In the genomic region with DNA sequence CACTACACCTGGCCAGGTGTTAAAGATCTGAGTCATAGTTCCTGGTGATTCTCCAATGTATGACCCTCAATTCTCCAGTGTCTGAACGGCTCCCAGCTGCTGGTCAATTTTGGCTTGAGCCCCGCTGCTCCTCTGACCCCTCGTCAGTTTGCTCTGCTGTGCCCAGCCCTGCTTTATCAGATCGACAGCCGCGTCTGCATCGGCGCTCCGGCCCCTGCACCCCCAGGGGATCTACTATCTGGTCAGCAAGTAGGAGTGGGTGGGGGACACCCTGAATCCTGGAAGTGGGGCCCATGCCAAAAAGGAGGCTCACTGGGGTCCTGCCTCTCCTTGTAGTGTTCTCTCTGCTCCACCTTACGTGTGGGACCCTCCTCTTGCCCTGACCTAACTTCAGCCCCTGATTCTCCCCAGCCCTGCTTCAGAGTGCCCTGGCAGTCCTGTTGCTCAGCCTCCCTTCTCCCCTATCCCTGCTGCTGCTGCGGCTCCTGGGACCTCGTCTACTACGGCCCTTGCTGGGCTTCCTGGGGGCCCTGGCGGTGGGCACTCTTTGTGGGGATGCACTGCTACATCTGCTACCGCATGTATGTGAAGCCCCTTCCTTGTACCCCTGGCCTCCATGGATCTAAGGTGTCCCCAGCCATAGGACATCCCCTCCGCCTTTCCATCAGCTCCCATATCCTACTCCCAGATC, we compare ENCODE assay signal across 20 cellular contexts. TPM values are rescaled to one million over a fixed set of nuclear protein-coding genes. Genes with fewer than 3 reads are reported as not detected.
DNase-seq lines count a peak whose midpoint lies in the region; ATAC-seq, FAIRE-seq and TF ChIP-seq lines count a peak whose summit lies in the region.
"Had no signal": no experiment of that assay in that cellular context is flagged by ENCODE, and none has a peak within 500 bp of the region (broad histone marks: within the 10 kb centered on the region; RNA-seq: fewer than 3 reads in every experiment).

No MANE protein-coding gene starts in this region.

- peaks cover 18% of the 10 kb centered on the region for H3K4me1 Mint-ChIP-seq in Caco-2 (ENCODE audit: low read depth, unreplicated experiment)

- H3K4me3 ChIP-seq in Caco-2 (ENCODE audit: low read depth, low read length) (no peak overlapping the region), Karpas-422 (ENCODE audit: low read length) (no peak overlapping the region), pancreas (no peak overlapping the region), MM.1S (ENCODE audit: low read length) (no peak overlapping the region)

- intact Hi-C loops in Caco-2 (cut with micrococcal nuclease; ENCODE audit: unreplicated experiment) (no loop called here), pancreas (cut with DNase I) (no loop called here)

- H4K20me1 ChIP-seq in Karpas-422 (ENCODE audit: insufficient read depth, low read depth, low read length) (no peaks in the 10 kb centered on the region), MM.1S (ENCODE audit: insufficient read depth, low read length) (no peaks in the 10 kb centered on the region)

- ATAC-seq in pancreas, result peak in 1 of 4 donors; percentile 18
- ATAC-seq in HG03097 (IDR thresholded peaks at IDR 0.05; ENCODE audit: low FRiP score, unreplicated experiment), result no peak
- ATAC-seq: Panc1 had no signal

- WGBS in pancreas, 2 donors, result 42 to 51% methylated on average over 16 of the region's 16 CpGs

- H3K9me3 ChIP-seq in Caco-2 (no peaks in the 10 kb centered on the region), Karpas-422 (ENCODE audit: low read length) (no peaks in the 10 kb centered on the region), pancreas (no peaks in the 10 kb centered on the region), MM.1S (replicated peaks; ENCODE audit: insufficient read depth, low read length) (no peaks in the 10 kb centered on the region)

- H2AFZ ChIP-seq in Karpas-422 (ENCODE audit: low read length), result no peak overlapping the region
- no peak overlapping the region for H2AFZ ChIP-seq in MM.1S (ENCODE audit: low read length)

- H3K4me2 ChIP-seq in Karpas-422 (ENCODE audit: low read depth, low read length, poor library complexity, severe bottlenecking) (no peak overlapping the region), MM.1S (ENCODE audit: low read depth, low read length) (no peak overlapping the region)

- no peaks in the 10 kb centered on the region for H3K9me3 Mint-ChIP-seq in Caco-2 (ENCODE audit: unreplicated experiment)

- H3K36me3 ChIP-seq in Caco-2 (ENCODE audit: control insufficient read depth, insufficient read depth, low read length) (peaks cover 5% of the 10 kb centered on the region), Karpas-422 (ENCODE audit: insufficient read depth, low read length) (no peaks in the 10 kb centered on the region), pancreas (no peaks in the 10 kb centered on the region), MM.1S (replicated peaks; ENCODE audit: insufficient read depth, low read length) (no peaks in the 10 kb centered on the region)

- no peaks in the 10 kb centered on the region for H3K27me3 Mint-ChIP-seq in Caco-2 (ENCODE audit: insufficient read depth, unreplicated experiment)

- H3K27ac ChIP-seq in Karpas-422 (ENCODE audit: low read length) (no peak overlapping the region), pancreas (peak overlapping the region; percentile 22 to 51 (median 32)), MM.1S (ENCODE audit: low read length) (no peak overlapping the region)
- H3K27ac ChIP-seq: HL-60 had no signal

- peak overlapping the region; percentile 21 for H3K4me3 Mint-ChIP-seq in Caco-2 (ENCODE audit: unreplicated experiment)

- TF ChIP-seq CTCF in Caco-2 (IDR thresholded peaks at IDR 0.05; ENCODE audit: insufficient read depth in 1 of 2, low read depth in 1 of 2, low read length in 1 of 2, severe bottlenecking in 1 of 2, unreplicated experiment in 1 of 2) (no peak), pancreas (IDR thresholded peaks at IDR 0.05) (no peak), MM.1S (IDR thresholded peaks at IDR 0.05; ENCODE audit: low read length) (no peak)

- peaks cover 54% of the 10 kb centered on the region for H3K36me3 Mint-ChIP-seq in Caco-2 (ENCODE audit: insufficient read depth, unreplicated experiment)

- H3K9me2 ChIP-seq in Karpas-422 (replicated peaks; ENCODE audit: insufficient read depth, low read length) (no peaks in the 10 kb centered on the region), MM.1S (replicated peaks; ENCODE audit: insufficient read depth, low read length) (no peaks in the 10 kb centered on the region)

- H3K79me2 ChIP-seq in Karpas-422 (ENCODE audit: low read length) (no peaks in the 10 kb centered on the region), MM.1S (ENCODE audit: low read length) (no peaks in the 10 kb centered on the region)

- H3K27me3 ChIP-seq in Caco-2 (replicated peaks; ENCODE audit: control insufficient read depth, insufficient read depth, low read length), result no peaks in the 10 kb centered on the region
- no peaks in the 10 kb centered on the region for H3K27me3 ChIP-seq in Karpas-422 (ENCODE audit: low read length)
- no peaks in the 10 kb centered on the region for H3K27me3 ChIP-seq in pancreas
- no peaks in the 10 kb centered on the region for H3K27me3 ChIP-seq in MM.1S (replicated peaks; ENCODE audit: insufficient read depth, low read length)

- H3F3A ChIP-seq in MM.1S (ENCODE audit: insufficient read depth, low read length), result no peaks in the 10 kb centered on the region; the same call in 1 of the 2 replicates

- POLR2A ChIA-PET in Caco-2 (lab: Charles Lee), result no interaction called here

- CTCF ChIA-PET in Caco-2 (lab: Charles Lee), result interaction anchor here (0.6 kb wide), 1 partner anchor 58 kb away, joined by 3 read pairs; no protein-coding TSS in a partner anchor

- DNase-seq in Caco-2, result no peak
- peak; percentile 36 for DNase-seq in Karpas-422
- peak; percentile 37 to 59 for DNase-seq in erythroblast (lab: John Stamatoyannopoulos, UW)
- peak in 2 of 6 donors; percentile 59 to 61 for DNase-seq in pancreas
- DNase-seq in NCI-H82 treated with DMSO at 0.1 percent for 48 hours (lab: John Stamatoyannopoulos, UW; ENCODE audit: unreplicated experiment), result no peak
- no peak for DNase-seq in MM.1S
- DNase-seq: DMS153, KBM-7, NCI-H1105, NCI-H1694 treated with DMSO at 0.1 percent for 48 hours, NCI-H345, NCI-H748 treated with DMSO at 0.1 percent for 48 hours, SHP77 treated with DMSO at 0.1 percent for 48 hours had no signal

- TF ChIP-seq POLR2A in erythroblast (IDR thresholded peaks at IDR 0.05; ENCODE audit: low read length), result no peak

- peak overlapping the region; percentile 50 for H3K27ac Mint-ChIP-seq in Caco-2 (ENCODE audit: unreplicated experiment)

- H3K9ac ChIP-seq in Karpas-422 (ENCODE audit: low read length) (no peak overlapping the region), MM.1S (ENCODE audit: low read length) (no peak overlapping the region)

- no TSS peak for BruUV-seq in Caco-2 (replicated peaks; lab: Mats Ljungman, UMichigan)

- H3K4me1 ChIP-seq in Caco-2 (peaks cover 21% of the 10 kb centered on the region), Karpas-422 (ENCODE audit: low read length) (no peaks in the 10 kb centered on the region), pancreas (peaks cover 0 to 15% (median 3%) of the 10 kb centered on the region in 3 donors), MM.1S (ENCODE audit: low read length) (no peaks in the 10 kb centered on the region)

- FAIRE-seq in pancreas (lab: Jason Lieb, UNC), result no peak
- FAIRE-seq: GM19239 had no signal

RNA-seq across cellular contexts. Expression of gene SLC39A5, which starts 5.0 kb away (rescaled TPM):
- total RNA-seq in Caco-2 (2022) (83.1 and 110 TPM in 2 replicates), pancreas (100 to 1,000 TPM; 108 to 289 (median 226) TPM)
- 0.61 TPM in 1 of 2 replicates, not detected in the other for total RNA-seq in Karpas-422 (2014; rRNA removed; shearing (Covaris generic); ENCODE audit: low replicate concordance)
- 100 to 1,000 TPM; 307 to 615 TPM for polyA plus RNA-seq in pancreas
- total RNA-seq: M059J had no signal
- polyA plus RNA-seq: AG04450, BJ had no signal

RNA-seq across cellular contexts. Expression of gene NABP2, which starts 10.7 kb away (rescaled TPM):
- 32.1 and 37.7 TPM in 2 replicates for total RNA-seq in Caco-2 (2022)
- total RNA-seq in Karpas-422 (2014; rRNA removed; shearing (Covaris generic); ENCODE audit: low replicate concordance), result 45.6 and 54.2 TPM in 2 replicates
- 10 to 100 TPM; 14.3 to 23.6 (median 18.3) TPM for total RNA-seq in pancreas
- polyA plus RNA-seq in pancreas, result 10 to 100 TPM; 14.1 to 17.9 TPM

RNA-seq across cellular contexts. Expression of gene RNF41, which starts 13.2 kb away (rescaled TPM):
- total RNA-seq in Caco-2 (2022) (48.0 and 53.4 TPM in 2 replicates), pancreas (10 to 100 TPM; 11.6 to 21.9 (median 16.7) TPM)
- 52.0 and 63.6 TPM in 2 replicates for total RNA-seq in Karpas-422 (2014; rRNA removed; shearing (Covaris generic); ENCODE audit: low replicate concordance)
- 10 to 100 TPM in 1 of 2 donors, 1 to 10 TPM in 1; 6.8 to 16.2 TPM for polyA plus RNA-seq in pancreas

RNA-seq across cellular contexts. Expression of gene ANKRD52, which starts 23.3 kb away (rescaled TPM):
- 34.6 and 46.3 TPM in 2 replicates for total RNA-seq in Caco-2 (2022)
- 14.3 and 18.2 TPM in 2 replicates for total RNA-seq in Karpas-422 (2014; rRNA removed; shearing (Covaris generic); ENCODE audit: low replicate concordance)
- total RNA-seq in pancreas, result 10 to 100 TPM; 12.1 to 25.1 (median 17.9) TPM
- 10 to 100 TPM in 1 of 2 donors, 1 to 10 TPM in 1; 8.0 to 12.2 TPM for polyA plus RNA-seq in pancreas

RNA-seq across cellular contexts. Expression of gene COQ10A, which starts 31.9 kb away (rescaled TPM):
- 16.7 and 18.4 TPM in 2 replicates for total RNA-seq in Caco-2 (2022)
- 32.7 and 38.9 TPM in 2 replicates for total RNA-seq in Karpas-422 (2014; rRNA removed; shearing (Covaris generic); ENCODE audit: low replicate concordance)
- 10 to 100 TPM in 4 of 6 donors, 1 to 10 TPM in 2; 8.0 to 12.9 (median 11.1) TPM for total RNA-seq in pancreas
- 10 to 100 TPM; 23.8 to 36.4 TPM for polyA plus RNA-seq in pancreas

Comparison
In these comparisons a context has a peak if more than half of its experiments do, and no peak if none do; other contexts are left out.
1. DNase-seq: peak in Karpas-422 (single experiment) and erythroblast (2 of 2); none in Caco-2 (0 of 2), NCI-H82 treated with DMSO at 0.1 percent for 48 hours (single experiment) and MM.1S (single experiment).
2. H3K27ac ChIP-seq: peak in pancreas (4 of 4); none in Karpas-422 (single experiment) and MM.1S (single experiment).
3. RNA of gene SLC39A5, which starts 5.0 kb away (total RNA-seq): 108 to 289 TPM in pancreas and 83.1 to 110 TPM in Caco-2; 0.61 TPM in Karpas-422; every median in the first group is over 10 times any median in the second.